Comparison of ENCODE assay signal across 1 cellular context in the genomic region with DNA sequence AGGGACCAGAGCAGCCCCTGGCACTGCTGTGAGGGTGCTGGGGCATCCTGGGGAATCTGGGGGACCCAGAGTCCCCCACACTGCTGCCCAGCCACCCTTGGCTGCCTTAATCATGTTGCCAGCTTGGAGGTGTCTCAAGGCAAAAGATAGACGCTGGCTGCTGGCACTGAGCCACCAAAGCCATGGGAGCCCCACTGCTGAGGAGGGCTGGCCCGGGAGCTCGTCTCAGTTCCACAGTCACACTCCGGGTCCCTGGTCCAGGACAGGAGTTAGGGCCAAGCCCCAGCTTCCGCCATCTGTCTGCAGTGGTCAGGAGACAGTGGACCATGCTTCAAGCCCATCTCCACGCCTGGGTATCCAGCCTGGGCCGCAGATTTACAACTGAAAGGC.
TF ChIP-seq lines count a peak whose summit lies in the region.

No MANE protein-coding gene starts in this region.

TF ChIP-seq in IMR-90, 13 proteins besides CTCF, POLR2A, EP300 and RAD21:
- TF ChIP-seq, protein P1, sequence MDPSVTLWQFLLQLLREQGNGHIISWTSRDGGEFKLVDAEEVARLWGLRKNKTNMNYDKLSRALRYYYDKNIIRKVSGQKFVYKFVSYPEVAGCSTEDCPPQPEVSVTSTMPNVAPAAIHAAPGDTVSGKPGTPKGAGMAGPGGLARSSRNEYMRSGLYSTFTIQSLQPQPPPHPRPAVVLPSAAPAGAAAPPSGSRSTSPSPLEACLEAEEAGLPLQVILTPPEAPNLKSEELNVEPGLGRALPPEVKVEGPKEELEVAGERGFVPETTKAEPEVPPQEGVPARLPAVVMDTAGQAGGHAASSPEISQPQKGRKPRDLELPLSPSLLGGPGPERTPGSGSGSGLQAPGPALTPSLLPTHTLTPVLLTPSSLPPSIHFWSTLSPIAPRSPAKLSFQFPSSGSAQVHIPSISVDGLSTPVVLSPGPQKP (IDR thresholded peaks at IDR 0.05; ENCODE audit: borderline replicate concordance, low read depth, low read length): no peak
- TF ChIP-seq RCOR1 (IDR thresholded peaks at IDR 0.05; ENCODE audit: insufficient replicate concordance, low read length): no peak
- TF ChIP-seq, protein P2, sequence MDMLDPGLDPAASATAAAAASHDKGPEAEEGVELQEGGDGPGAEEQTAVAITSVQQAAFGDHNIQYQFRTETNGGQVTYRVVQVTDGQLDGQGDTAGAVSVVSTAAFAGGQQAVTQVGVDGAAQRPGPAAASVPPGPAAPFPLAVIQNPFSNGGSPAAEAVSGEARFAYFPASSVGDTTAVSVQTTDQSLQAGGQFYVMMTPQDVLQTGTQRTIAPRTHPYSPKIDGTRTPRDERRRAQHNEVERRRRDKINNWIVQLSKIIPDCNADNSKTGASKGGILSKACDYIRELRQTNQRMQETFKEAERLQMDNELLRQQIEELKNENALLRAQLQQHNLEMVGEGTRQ (IDR thresholded peaks at IDR 0.05; ENCODE audit: low read depth, low read length): no peak
- no peak for TF ChIP-seq CHD1 (IDR thresholded peaks at IDR 0.05; ENCODE audit: low read depth, low read length)
- no peak for TF ChIP-seq SMC3 (IDR thresholded peaks at IDR 0.05; ENCODE audit: low read depth, low read length)
- TF ChIP-seq NFE2L2 (IDR thresholded peaks at IDR 0.05; ENCODE audit: low read depth, low read length): no peak
- no peak for TF ChIP-seq FOS (IDR thresholded peaks at IDR 0.05; ENCODE audit: low read depth, low read length)
- TF ChIP-seq RFX5 (IDR thresholded peaks at IDR 0.05; ENCODE audit: low read depth, low read length): no peak
- no peak for TF ChIP-seq BHLHE40 (IDR thresholded peaks at IDR 0.05; ENCODE audit: low read depth, low read length)
